In genomic region chr9:94165592-94166236, GRCh38 we compare ENCODE assay signal across 8 cellular contexts.
DNase-seq lines count a peak whose midpoint lies in the region; ATAC-seq and TF ChIP-seq lines count a peak whose summit lies in the region.

No MANE protein-coding gene starts in this region.

- peaks cover 50% of the 10 kb centered on the region for H3K4me1 Mint-ChIP-seq in CD8-positive, alpha-beta T cell (ENCODE audit: low read depth)
- peaks cover 32 to 44% of the 10 kb centered on the region in 2 donors for H3K4me1 Mint-ChIP-seq in effector memory CD8-positive, alpha-beta T cell (ENCODE audit: low read depth in 2 of 2)
- H3K4me1 Mint-ChIP-seq in memory B cell, result peaks cover 30% of the 10 kb centered on the region

- H3K36me3 ChIP-seq in CD8-positive, alpha-beta T cell (ENCODE audit: insufficient read depth, low read length), result no peaks in the 10 kb centered on the region

- H3K4me1 ChIP-seq in CD8-positive, alpha-beta T cell (ENCODE audit: insufficient read depth, low read length), result peaks cover 51% of the 10 kb centered on the region

- POLR2A ChIA-PET in CD8-positive, alpha-beta T cell (lab: Charles Lee), result interaction anchor here (1.2 to 2.0 kb wide), 2 partner anchors 11 to 24 kb away, joined by 3 to 8 read pairs; no protein-coding TSS in a partner anchor

- intact Hi-C loops in CD8-positive, alpha-beta T cell (cut with DNase I, micrococcal nuclease), result loop anchor here (1.0 to 10.0 kb wide), 13 partner anchors 47 to 1841 kb away; partner anchors contain the start of genes AOPEP (in 2 of the 2), FAM120A (in 2 of the 2), FAM120AOS (in 2 of the 2) and ZNF169 (in 2 of the 2)

- no peaks in the 10 kb centered on the region for H3K27me3 Mint-ChIP-seq in CD8-positive, alpha-beta T cell (ENCODE audit: low read depth)
- H3K27me3 Mint-ChIP-seq in effector memory CD8-positive, alpha-beta T cell, result no peaks in the 10 kb centered on the region
- H3K27me3 Mint-ChIP-seq in memory B cell, result no peaks in the 10 kb centered on the region

- DNase-seq in CD8-positive, alpha-beta T cell, result peak; percentile 92 to 98 (median 96)
- DNase-seq in HT1080 (ENCODE audit: low read depth) (peak; percentile 99), NOMO-1 (lab: John Stamatoyannopoulos, UW; ENCODE audit: unreplicated experiment in 2 of 2) (peak; percentile 98 to 99), memory B cell (ENCODE audit: low spot score in 2 of 2) (peak; percentile 86 to 98)
- DNase-seq in activated CD8-positive, alpha-beta memory T cell treated with anti-CD3 and anti-CD28 coated beads for 48 hours (ENCODE audit: low read depth in 2 of 3, low spot score in 2 of 3), result peak; percentile 72 to 93 (median 81)
- peak; percentile 95 to 97 (median 96) for DNase-seq in effector memory CD8-positive, alpha-beta T cell
- DNase-seq in stimulated activated CD8-positive, alpha-beta memory T cell treated with anti-CD3 and anti-CD28 coated beads, Interleukin-12 subunit alpha, Interleukin-12 subunit beta, amount 100 ng/mL, for 1 hour (ENCODE audit: low read depth), result peak; percentile 91

- H3K4me3 Mint-ChIP-seq in CD8-positive, alpha-beta T cell, result peak overlapping the region; percentile 90
- H3K4me3 Mint-ChIP-seq in effector memory CD8-positive, alpha-beta T cell, result peak overlapping the region; percentile 87 to 88
- peak overlapping the region; percentile 77 for H3K4me3 Mint-ChIP-seq in memory B cell

- TF ChIP-seq CTCF in CD8-positive, alpha-beta T cell (IDR thresholded peaks at IDR 0.05), result no peak

- CTCF ChIA-PET in CD8-positive, alpha-beta T cell (lab: Charles Lee), result interaction anchor here (1.1 to 1.2 kb wide), 2 partner anchors 43 to 45 kb away, joined by 3 read pairs; no protein-coding TSS in a partner anchor

- H3K36me3 Mint-ChIP-seq in CD8-positive, alpha-beta T cell, result peaks cover 3% of the 10 kb centered on the region
- H3K36me3 Mint-ChIP-seq in effector memory CD8-positive, alpha-beta T cell (ENCODE audit: insufficient read depth), result peaks cover 11% of the 10 kb centered on the region
- H3K36me3 Mint-ChIP-seq in memory B cell, result peaks cover 1% of the 10 kb centered on the region

- H3K9me3 ChIP-seq in CD8-positive, alpha-beta T cell (ENCODE audit: low read length), result no peaks in the 10 kb centered on the region

- peak overlapping the region; percentile 89 for H3K27ac ChIP-seq in CD8-positive, alpha-beta T cell (ENCODE audit: low read depth, low read length)

- peak overlapping the region; percentile 76 for H3K27ac Mint-ChIP-seq in CD8-positive, alpha-beta T cell
- peak overlapping the region; percentile 95 for H3K27ac Mint-ChIP-seq in effector memory CD8-positive, alpha-beta T cell
- peak overlapping the region; percentile 96 for H3K27ac Mint-ChIP-seq in memory B cell

- ATAC-seq in CD8-positive, alpha-beta T cell, result peak; percentile 89
- ATAC-seq in GM21367 (IDR thresholded peaks at IDR 0.05; ENCODE audit: unreplicated experiment) (peak; percentile 89), memory B cell (ENCODE audit: low read depth) (peak; percentile 84)
- ATAC-seq in effector memory CD8-positive, alpha-beta T cell (replicated peaks), result peak; percentile 86

- no peaks in the 10 kb centered on the region for H3K9me3 Mint-ChIP-seq in CD8-positive, alpha-beta T cell
- no peaks in the 10 kb centered on the region for H3K9me3 Mint-ChIP-seq in effector memory CD8-positive, alpha-beta T cell
- no peaks in the 10 kb centered on the region for H3K9me3 Mint-ChIP-seq in memory B cell

- no peaks in the 10 kb centered on the region for H3K27me3 ChIP-seq in CD8-positive, alpha-beta T cell (ENCODE audit: insufficient read depth, low read length)

- peak overlapping the region; percentile 52 for H3K4me3 ChIP-seq in CD8-positive, alpha-beta T cell (ENCODE audit: low read depth, low read length)

Comparison
In these comparisons a context has a peak if more than half of its experiments do, and no peak if none do; other contexts are left out.
1. Peak in every context shown above with its lines: DNase-seq, ATAC-seq, H3K4me3 ChIP-seq and H3K27ac ChIP-seq.